Comparison of ENCODE assay signal across 17 cellular contexts in genomic region chr1:19529570-19530145, GRCh38. TPM values are rescaled to one million over a fixed set of nuclear protein-coding genes. Genes with fewer than 3 reads are reported as not detected.
A peak's percentile ranks its signal among the peaks of the same experiment; 100 is the strongest.
DNase-seq lines count a peak whose midpoint lies in the region; ATAC-seq and TF ChIP-seq lines count a peak whose summit lies in the region.
"Had no signal": no experiment of that assay in that cellular context is flagged by ENCODE, and none has a peak within 500 bp of the region (broad histone marks: within the 10 kb centered on the region; RNA-seq: fewer than 3 reads in every experiment).

No MANE protein-coding gene starts in this region.

- H4K12ac ChIP-seq in trophoblast cell (ENCODE audit: low read depth, low read length) = no peak overlapping the region

- H3K27ac ChIP-seq in cingulate gyrus (ENCODE audit: low read depth, low read length) = peak overlapping the region; percentile 30
- peak overlapping the region; percentile 78 for H3K27ac ChIP-seq in left ventricle myocardium inferior (replicated peaks)
- H3K27ac ChIP-seq in trophoblast cell (ENCODE audit: low read depth, low read length) = peak overlapping the region; percentile 90
- peak overlapping the region; percentile 70 to 78 for H3K27ac ChIP-seq in uterus
- H3K27ac ChIP-seq: body of pancreas, WERI-Rb-1 had no signal

- H2BK5ac ChIP-seq in trophoblast cell (ENCODE audit: low read depth, low read length, poor library complexity) = peak overlapping the region; percentile 75

- H3K4ac ChIP-seq in trophoblast cell (ENCODE audit: low read depth, low read length) = no peak overlapping the region

- peak overlapping the region; percentile 4 for H2BK12ac ChIP-seq in trophoblast cell (ENCODE audit: low read length)

- TF ChIP-seq CTCF in left ventricle myocardium inferior (IDR thresholded peaks at IDR 0.05; ENCODE audit: borderline replicate concordance) (no peak), uterus (IDR thresholded peaks at IDR 0.05) (no peak), WTC11 (IDR thresholded peaks at IDR 0.05) (no peak)

- H3K23ac ChIP-seq in trophoblast cell (ENCODE audit: low read length) = no peak overlapping the region

- H3K4me1 ChIP-seq in left ventricle myocardium inferior (peaks cover 22% of the 10 kb centered on the region), trophoblast cell (ENCODE audit: control insufficient read depth in 1 of 2, insufficient read depth in 2 of 2, low read length in 2 of 2) (peaks cover 3 to 11% of the 10 kb centered on the region in 2 experiments), uterus (no peaks in the 10 kb centered on the region)
- H3K4me1 ChIP-seq: body of pancreas had no signal

- no peak overlapping the region for H3K27ac Mint-ChIP-seq in WTC11
- H3K27ac Mint-ChIP-seq: activated naive CD8-positive, alpha-beta T cell treated with anti-CD3 and anti-CD28 coated beads for 36 hours; GM23338 had no signal

- no peaks in the 10 kb centered on the region for H3K36me3 ChIP-seq in left ventricle myocardium inferior
- peaks cover 0 to 1% of the 10 kb centered on the region in 2 experiments for H3K36me3 ChIP-seq in trophoblast cell (ENCODE audit: control insufficient read depth in 1 of 2, insufficient read depth in 2 of 2, low read length in 2 of 2)
- H3K36me3 ChIP-seq in uterus = no peaks in the 10 kb centered on the region
- H3K36me3 ChIP-seq: WERI-Rb-1 had no signal

- no peak overlapping the region for H3K14ac ChIP-seq in trophoblast cell (ENCODE audit: low read length)

- H3K9ac ChIP-seq in trophoblast cell (ENCODE audit: low read length) = no peak overlapping the region
- H3K9ac ChIP-seq: SK-N-SH had no signal

- H2AFZ ChIP-seq in trophoblast cell (ENCODE audit: insufficient read depth, low read length, poor library complexity) = no peak overlapping the region
- H2AFZ ChIP-seq: GM23338 had no signal

- TF ChIP-seq POLR2A in uterus (IDR thresholded peaks at IDR 0.05) = no peak

- H3K36me3 Mint-ChIP-seq in WTC11 = no peaks in the 10 kb centered on the region
- H3K36me3 Mint-ChIP-seq: activated naive CD8-positive, alpha-beta T cell treated with anti-CD3 and anti-CD28 coated beads for 36 hours; CD4-positive, CD25-positive, alpha-beta regulatory T cell had no signal

- no peak overlapping the region for H3K4me3 ChIP-seq in left ventricle myocardium inferior
- no peak overlapping the region for H3K4me3 ChIP-seq in trophoblast cell (ENCODE audit: low read depth, low read length)
- no peak overlapping the region for H3K4me3 ChIP-seq in uterus
- H3K4me3 ChIP-seq: body of pancreas, GM23338 had no signal

- no peaks in the 10 kb centered on the region for H3K27me3 ChIP-seq in left ventricle myocardium inferior (ENCODE audit: low read depth)
- no peaks in the 10 kb centered on the region for H3K27me3 ChIP-seq in trophoblast cell (ENCODE audit: insufficient read depth, low read length)
- H3K27me3 ChIP-seq in uterus = no peaks in the 10 kb centered on the region
- H3K27me3 ChIP-seq: body of pancreas had no signal

- H3K4me3 Mint-ChIP-seq in WTC11 = no peak overlapping the region
- H3K4me3 Mint-ChIP-seq: activated naive CD8-positive, alpha-beta T cell treated with anti-CD3 and anti-CD28 coated beads for 36 hours; CD4-positive, CD25-positive, alpha-beta regulatory T cell; GM23338 had no signal

- no peak overlapping the region for H3K18ac ChIP-seq in trophoblast cell (ENCODE audit: low read length)

- H3K9me3 ChIP-seq in left ventricle myocardium inferior (replicated peaks) (peaks cover 10% of the 10 kb centered on the region), trophoblast cell (ENCODE audit: insufficient read depth, low read depth, low read length) (no peaks in the 10 kb centered on the region), uterus (no peaks in the 10 kb centered on the region)
- H3K9me3 ChIP-seq: body of pancreas, SK-N-SH had no signal

- intact Hi-C loops in left ventricle myocardium inferior (cut with micrococcal nuclease) = no loop called here
- intact Hi-C loops in uterus (cut with DNase I; ENCODE audit: low total_unique reads) = no loop called here

- peaks cover 7% of the 10 kb centered on the region for H3K79me1 ChIP-seq in trophoblast cell (ENCODE audit: low read length)

- H4K91ac ChIP-seq in trophoblast cell (ENCODE audit: low read depth, low read length) = peak overlapping the region; percentile 8

- H3K27me3 Mint-ChIP-seq in WTC11 (ENCODE audit: low read depth) = peaks cover 4% of the 10 kb centered on the region
- H3K27me3 Mint-ChIP-seq: activated naive CD8-positive, alpha-beta T cell treated with anti-CD3 and anti-CD28 coated beads for 36 hours; CD4-positive, CD25-positive, alpha-beta regulatory T cell had no signal

- H3K4me1 Mint-ChIP-seq in WTC11 = no peaks in the 10 kb centered on the region
- H3K4me1 Mint-ChIP-seq: GM23338 had no signal

- no peak overlapping the region for H2AK5ac ChIP-seq in trophoblast cell (ENCODE audit: low read length)

- H2BK120ac ChIP-seq in trophoblast cell (ENCODE audit: insufficient read depth, low read length, poor library complexity) = peak overlapping the region; percentile 41

- WGBS in trophoblast cell (ENCODE audit: extremely low coverage, insufficient coverage, insufficient read length) = no CpG with 5 or more reads among the region's 9 CpGs

- H4K8ac ChIP-seq in trophoblast cell (ENCODE audit: low read depth, low read length) = peak overlapping the region; percentile 4

- no peak for ATAC-seq in WTC11
- ATAC-seq: body of pancreas, GM23338 had no signal

- POLR2A ChIA-PET in WTC11 (lab: Charles Lee) = no interaction called here

- CTCF ChIA-PET in WTC11 (lab: Charles Lee) = interaction anchor here (0.7 to 1.3 kb wide), 2 partner anchors 53 to 348 kb away, joined by 3 to 5 read pairs; no protein-coding TSS in a partner anchor

- peaks cover 6% of the 10 kb centered on the region for H3K9me3 Mint-ChIP-seq in WTC11
- H3K9me3 Mint-ChIP-seq: activated naive CD8-positive, alpha-beta T cell treated with anti-CD3 and anti-CD28 coated beads for 36 hours; GM23338 had no signal

- H3K79me2 ChIP-seq in trophoblast cell (ENCODE audit: control insufficient read depth, insufficient read depth, low read length, poor library complexity) = no peaks in the 10 kb centered on the region

- H3K4me2 ChIP-seq in trophoblast cell (ENCODE audit: low read length) = peak overlapping the region; percentile 31
- H3K4me2 ChIP-seq: GM23338, SK-N-SH had no signal

- DNase-seq in left ventricle myocardium inferior = peak; percentile 30
- DNase-seq in trophoblast cell = peak in 1 of 2 donors; percentile 40
- peak; percentile 43 to 46 for DNase-seq in uterus
- no peak for DNase-seq in H4 (ENCODE audit: low spot score)
- no peak for DNase-seq in WTC11 (ENCODE audit: low spot score)
- no peak for DNase-seq in MV-4-11 (lab: John Stamatoyannopoulos, UW)
- DNase-seq: activated CD8-positive, alpha-beta memory T cell treated with anti-CD3 and anti-CD28 coated beads, Interleukin-2, amount 50 U/mL, for 4 hours; activated naive CD8-positive, alpha-beta T cell treated with anti-CD3 and anti-CD28 coated beads for 36 hours; body of pancreas; CD4-positive, CD25-positive, alpha-beta regulatory T cell; NCI-H1417 treated with DMSO at 0.1 percent for 48 hours; NCI-H2107; NCI-H510A; SK-N-SH; WERI-Rb-1 had no signal

TF ChIP-seq in WTC11, 78 proteins besides CTCF, POLR2A, EP300 and RAD21 (continues in another document):
- no peak for TF ChIP-seq TP53 (CRISPR knock-in tag; IDR thresholded peaks at IDR 0.05)
- TF ChIP-seq NR3C1 (CRISPR knock-in tag; conservative IDR thresholded peaks at IDR 0.05; ENCODE audit: low read depth) = no peak
- TF ChIP-seq ZMAT4 (CRISPR knock-in tag; IDR thresholded peaks at IDR 0.05) = no peak
- TF ChIP-seq CBFB (CRISPR knock-in tag; IDR thresholded peaks at IDR 0.05; ENCODE audit: low read depth) = no peak
- TF ChIP-seq JAZF1 (CRISPR knock-in tag; IDR thresholded peaks at IDR 0.05) = no peak
- no peak for TF ChIP-seq ETV6 (CRISPR knock-in tag; IDR thresholded peaks at IDR 0.05)
- no peak for TF ChIP-seq E2F4 (CRISPR knock-in tag; IDR thresholded peaks at IDR 0.05; ENCODE audit: borderline replicate concordance, low read depth)
- no peak for TF ChIP-seq ZNF232 (CRISPR knock-in tag; IDR thresholded peaks at IDR 0.05)
- TF ChIP-seq ZNF138 (CRISPR knock-in tag; conservative IDR thresholded peaks at IDR 0.05) = no peak
- TF ChIP-seq KAT7 (CRISPR knock-in tag; IDR thresholded peaks at IDR 0.05; ENCODE audit: borderline replicate concordance) = no peak
- TF ChIP-seq RORB (CRISPR knock-in tag; IDR thresholded peaks at IDR 0.05) = no peak
- TF ChIP-seq TEAD1 (CRISPR knock-in tag; IDR thresholded peaks at IDR 0.05) = no peak
- no peak for TF ChIP-seq ZNF219 (CRISPR knock-in tag; IDR thresholded peaks at IDR 0.05; ENCODE audit: borderline replicate concordance)

RNA-seq across cellular contexts. Expression of gene CAPZB, which starts 44.3 kb away (rescaled TPM):
- total RNA-seq in left ventricle myocardium inferior (217 TPM), uterus (100 to 1,000 TPM in 3 of 4 donors, 10 to 100 TPM in 1; 94.4 to 281 (median 141) TPM), WTC11 (2021) (348 to 380 TPM (median 363 TPM) in 3 replicates)
- polyA plus RNA-seq in trophoblast cell (2013) = 315 and 324 TPM in 2 replicates
- total RNA-seq in H4 (2014; rRNA removed; shearing (Covaris generic)) = 165 and 184 TPM in 2 replicates

Comparison
In these comparisons a context has a peak if more than half of its experiments do, and no peak if none do; other contexts are left out.
1. H3K27ac ChIP-seq: peak in every context shown above with its lines; median percentile 90 in trophoblast cell; 78 in left ventricle myocardium inferior; 74 in uterus; 30 in cingulate gyrus.
2. DNase-seq: peak in left ventricle myocardium inferior (single experiment) and uterus (2 of 2); none in H4 (single experiment), WTC11 (single experiment) and MV-4-11 (single experiment).